Comparison of ENCODE assay signal across 34 cellular contexts in the genomic region with DNA sequence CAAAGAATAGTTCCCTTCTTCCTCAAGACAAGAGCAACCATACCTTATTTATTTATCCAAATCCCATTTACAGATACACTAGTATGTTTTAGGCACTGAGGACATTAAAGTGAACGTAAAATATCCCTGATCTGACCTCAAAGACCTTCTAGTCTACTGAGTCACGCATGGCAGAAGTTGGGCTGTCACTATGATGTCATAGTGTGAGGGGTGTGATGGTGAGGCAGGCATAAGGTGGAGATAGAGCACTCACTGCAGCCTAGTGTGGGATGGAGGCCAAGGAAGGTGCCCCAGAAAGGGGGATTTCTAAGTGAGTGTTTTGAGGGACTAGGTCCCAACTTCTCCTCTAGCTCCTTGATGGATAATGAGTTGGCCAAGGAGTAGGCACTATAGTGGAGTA.
"Had no signal": no experiment of that assay in that cellular context is flagged by ENCODE, and none has a peak within 500 bp of the region (broad histone marks: within the 10 kb centered on the region; RNA-seq: fewer than 3 reads in every experiment).

No MANE protein-coding gene starts in this region.

- DNase-seq: Karpas-422, Kasumi-1, MG63, MM.1S, MV-4-11, NCI-H1048, NCI-H1092, NCI-H1092 treated with DMSO at 0.1 percent for 48 hours, NCI-H1105, NCI-H1105 treated with DMSO at 0.1 percent for 48 hours, NCI-H1417, NCI-H1417 treated with DMSO at 0.1 percent for 48 hours, NCI-H1436, NCI-H1436 treated with DMSO at 0.1 percent for 48 hours, NCI-H146, NCI-H1694, NCI-H1694 treated with DMSO at 0.1 percent for 48 hours, NCI-H187, NCI-H187 treated with DMSO at 0.1 percent for 48 hours, NCI-H1930, NCI-H2029, NCI-H2029 treated with DMSO at 0.1 percent for 48 hours, NCI-H2081, NCI-H2081 treated with DMSO at 0.1 percent for 48 hours, NCI-H2107, NCI-H2171, NCI-H2171 treated with DMSO at 0.1 percent for 48 hours, NCI-H2227 treated with DMSO at 0.1 percent for 48 hours, NCI-H226, NCI-H345, NCI-H446, NCI-H446 treated with DMSO at 0.1 percent for 48 hours, NCI-H510A had no signal

- H3K4me3 ChIP-seq: MG63 had no signal

- H3K9me3 ChIP-seq: MG63 had no signal

- H3K9ac ChIP-seq: KMS-11 had no signal

- H3K4me2 ChIP-seq: KMS-11 had no signal

- H3K36me3 ChIP-seq: MG63 had no signal

- H3K27ac ChIP-seq: KMS-11 had no signal
